9 cellular contexts compared by ENCODE assay signal in genomic region chr3:50204804-50205718, GRCh38. TPM values are rescaled to one million over a fixed set of nuclear protein-coding genes. Genes with fewer than 3 reads are reported as not detected.
A peak's percentile ranks its signal among the peaks of the same experiment; 100 is the strongest.
DNase-seq lines count a peak whose midpoint lies in the region; ATAC-seq and TF ChIP-seq lines count a peak whose summit lies in the region.
"Had no signal": no experiment of that assay in that cellular context is flagged by ENCODE, and none has a peak within 500 bp of the region (broad histone marks: within the 10 kb centered on the region; RNA-seq: fewer than 3 reads in every experiment).

Gene SLC38A3 (plus strand): TSS chr3:50205271. CDS start chr3:50214200, 8,929 bp downstream.

- H2AFZ ChIP-seq in SK-N-SH (ENCODE audit: low read depth) (peak within 1 kb of the TSS; percentile 63; the same call in 1 of the 2 replicates), neuronal stem cell (ENCODE audit: low read length) (peak within 1 kb of the TSS; percentile 99)

- H3K27me3 ChIP-seq in SK-N-SH (ENCODE audit: insufficient read depth) = peaks cover 28% of the 10 kb centered on the region
- H3K27me3 ChIP-seq in esophagus muscularis mucosa = peaks cover 0 to 76% (median 29%) of the 10 kb centered on the region in 4 donors
- peaks cover 7 to 90% (median 20%) of the 10 kb centered on the region in 3 experiments for H3K27me3 ChIP-seq in neuronal stem cell (ENCODE audit: control insufficient read depth in 3 of 3, insufficient read depth in 3 of 3, low read depth in 1 of 3, low read length in 3 of 3)

- H3K27ac ChIP-seq in HEK293 (ENCODE audit: extremely low read depth, low read depth, low read length) (no peak within 1 kb of the TSS), SK-N-SH (ENCODE audit: low read depth in 2 of 2, low read length in 1 of 2) (no peak within 1 kb of the TSS), esophagus muscularis mucosa (replicated peaks in 1 of 4) (no peak within 1 kb of the TSS), neuronal stem cell (replicated peaks; ENCODE audit: low read length) (no peak within 1 kb of the TSS)

- no peaks in the 10 kb centered on the region for H3K9me2 ChIP-seq in SK-N-SH

- H2BK15ac ChIP-seq in neuronal stem cell (ENCODE audit: low read length) = peak within 1 kb of the TSS; percentile 8

- no peak for TF ChIP-seq CTCF in HEK293 (tag by site-specific recombination; IDR thresholded peaks at IDR 0.05)
- TF ChIP-seq CTCF in SK-N-SH (IDR thresholded peaks at IDR 0.05) = no peak
- no peak for TF ChIP-seq CTCF in esophagus muscularis mucosa (IDR thresholded peaks at IDR 0.05)

- peak within 1 kb of the TSS; percentile 95 for H3K18ac ChIP-seq in neuronal stem cell (ENCODE audit: low read length)

- CTCF ChIA-PET in HEK293 (lab: Yijun Ruan, JAX) = interaction anchor here (1.0 to 4.4 kb wide), 3 partner anchors 11 to 41 kb away, joined by 4 to 39 read pairs (median 6); no protein-coding TSS in a partner anchor
- CTCF ChIA-PET in SK-N-SH (lab: Yijun Ruan, JAX) = interaction anchor here (1.1 to 61.6 kb wide), 9 partner anchors 7 to 84 kb away, joined by 3 to 1375 read pairs (median 12); partner anchors contain the start of gene GNAT1

- peak within 1 kb of the TSS; percentile 44 for H3K4me3 ChIP-seq in HEK293 (ENCODE audit: low read depth, low read length)
- peak within 1 kb of the TSS; percentile 47 to 48; a peak in 3 of 4 replicates for H3K4me3 ChIP-seq in SK-N-SH (ENCODE audit: low read depth in 2 of 2, low read length in 1 of 2)
- H3K4me3 ChIP-seq in esophagus muscularis mucosa = peak within 1 kb of the TSS; percentile 44 to 56 (median 48)
- H3K4me3 ChIP-seq in neuronal stem cell (ENCODE audit: low read length in 2 of 2) = peak within 1 kb of the TSS; percentile 52 to 85

- POLR2A ChIA-PET in HEK293 (lab: Yijun Ruan, JAX) (interaction anchor here (0.6 to 1.4 kb wide), 3 partner anchors 10 to 20 kb away, joined by 3 to 8 read pairs (median 3); no protein-coding TSS in a partner anchor), SK-N-SH (lab: Yijun Ruan, JAX) (interaction anchor here (0.5 to 1.4 kb wide), 3 partner anchors 9 to 85 kb away, joined by 3 to 4 read pairs (median 3); no protein-coding TSS in a partner anchor)

- H3F3A ChIP-seq in SK-N-SH (replicated peaks; ENCODE audit: insufficient read depth) = no peaks in the 10 kb centered on the region

- no peaks in the 10 kb centered on the region for H4K20me1 ChIP-seq in SK-N-SH (ENCODE audit: insufficient read depth)

- intact Hi-C loops in esophagus muscularis mucosa (cut with DNase I) = no loop called here

- H3K36me3 ChIP-seq in HEK293 (ENCODE audit: control insufficient read depth in 2 of 2, insufficient read depth in 1 of 2, low read length in 2 of 2) = no peaks in the 10 kb centered on the region
- no peaks in the 10 kb centered on the region for H3K36me3 ChIP-seq in SK-N-SH (replicated peaks in 1 of 2; ENCODE audit: control insufficient read depth in 1 of 2, insufficient read depth in 2 of 2, low read length in 1 of 2)
- H3K36me3 ChIP-seq in esophagus muscularis mucosa = no peaks in the 10 kb centered on the region
- H3K36me3 ChIP-seq in neuronal stem cell (replicated peaks in 1 of 2; ENCODE audit: control insufficient read depth in 2 of 2, insufficient read depth in 2 of 2, low read length in 2 of 2) = no peaks in the 10 kb centered on the region

- no peaks in the 10 kb centered on the region for H3K4me1 ChIP-seq in HEK293 (ENCODE audit: control insufficient read depth, insufficient read depth, low read length)
- H3K4me1 ChIP-seq in SK-N-SH (ENCODE audit: control insufficient read depth in 1 of 2, insufficient read depth in 2 of 2, low read depth in 1 of 2, low read length in 1 of 2) = peaks cover 0 to 11% of the 10 kb centered on the region in 2 experiments; a peak in 1 of 4 replicates
- H3K4me1 ChIP-seq in esophagus muscularis mucosa = peaks cover 16 to 19% (median 18%) of the 10 kb centered on the region in 4 donors
- H3K4me1 ChIP-seq in neuronal stem cell (ENCODE audit: control insufficient read depth in 2 of 2, insufficient read depth in 1 of 2, low read depth in 1 of 2, low read length in 2 of 2) = peaks cover 18 to 30% of the 10 kb centered on the region in 2 donors

- no peak for TF ChIP-seq EP300 in SK-N-SH (IDR thresholded peaks at IDR 0.05; ENCODE audit: borderline replicate concordance in 1 of 2, low read depth in 1 of 2, low read length in 1 of 2)
- no peak for TF ChIP-seq EP300 in esophagus muscularis mucosa (IDR thresholded peaks at IDR 0.05)

- no peak for TF ChIP-seq POLR2A in esophagus muscularis mucosa (IDR thresholded peaks at IDR 0.05; ENCODE audit: low read depth)

- peak within 1 kb of the TSS; percentile 2 for H2BK5ac ChIP-seq in neuronal stem cell (ENCODE audit: low read length)

- peak; percentile 97 for DNase-seq in SK-N-SH
- no peak for DNase-seq in esophagus muscularis mucosa (ENCODE audit: extremely low spot score)
- peak; percentile 67 for DNase-seq in neuronal stem cell (ENCODE audit: low spot score)
- no peak for DNase-seq in NCI-H187 (lab: John Stamatoyannopoulos, UW)
- no peak for DNase-seq in EL

- peak within 1 kb of the TSS; percentile 60 for H2AK5ac ChIP-seq in neuronal stem cell (ENCODE audit: low read depth, low read length)

- peak within 1 kb of the TSS; percentile 24 for H2BK12ac ChIP-seq in neuronal stem cell (ENCODE audit: low read length)

- no peak within 1 kb of the TSS for H4K91ac ChIP-seq in neuronal stem cell (ENCODE audit: low read depth, low read length, poor library complexity)

- ATAC-seq in GM18907 (IDR thresholded peaks at IDR 0.05; ENCODE audit: unreplicated experiment) (no peak), GM18498 (IDR thresholded peaks at IDR 0.05; ENCODE audit: unreplicated experiment) (no peak)

- H4K8ac ChIP-seq in neuronal stem cell (ENCODE audit: low read depth, low read length) = no peak within 1 kb of the TSS

- H3K14ac ChIP-seq in neuronal stem cell (ENCODE audit: low read length) = no peak within 1 kb of the TSS

- 22% methylated on average over 12 of the region's 68 CpGs for WGBS in SK-N-SH (ENCODE audit: low lambda C conversion rate)
- 2% methylated on average over 39 of the region's 68 CpGs for WGBS in esophagus muscularis mucosa
- WGBS in neuronal stem cell (ENCODE audit: extremely low coverage in 2 of 2, insufficient read length in 2 of 2, insufficient replicate concordance in 1 of 2), 2 donors = no CpG with 5 or more reads among the region's 68 CpGs

- no peaks in the 10 kb centered on the region for H3K79me2 ChIP-seq in SK-N-SH (ENCODE audit: insufficient read depth)

- H3K79me1 ChIP-seq in neuronal stem cell (ENCODE audit: low read depth, low read length) = peaks cover 1% of the 10 kb centered on the region

- no peak for TF ChIP-seq RAD21 in SK-N-SH (IDR thresholded peaks at IDR 0.05; ENCODE audit: low read length)

- H3K4ac ChIP-seq in neuronal stem cell (ENCODE audit: low read length) = no peak within 1 kb of the TSS

- no peak within 1 kb of the TSS for H2BK120ac ChIP-seq in neuronal stem cell (ENCODE audit: low read depth, low read length)

- no peaks in the 10 kb centered on the region for H3K9me3 ChIP-seq in HEK293 (ENCODE audit: control insufficient read depth, insufficient read depth, low read depth, low read length)
- no peaks in the 10 kb centered on the region for H3K9me3 ChIP-seq in SK-N-SH
- H3K9me3 ChIP-seq in esophagus muscularis mucosa = no peaks in the 10 kb centered on the region
- H3K9me3 ChIP-seq in neuronal stem cell (replicated peaks in 1 of 2; ENCODE audit: control insufficient read depth in 2 of 2, insufficient read depth in 1 of 2, low read depth in 1 of 2, low read length in 2 of 2) = no peaks in the 10 kb centered on the region

- H3K23ac ChIP-seq in neuronal stem cell (ENCODE audit: low read depth, low read length, poor library complexity) = peak within 1 kb of the TSS; percentile 36

- H3K4me2 ChIP-seq in SK-N-SH (peak within 1 kb of the TSS; percentile 75; the same call in 1 of the 2 replicates), neuronal stem cell (ENCODE audit: insufficient read depth, low read length, poor library complexity, severe bottlenecking) (peak within 1 kb of the TSS; percentile 100)

- H3K9ac ChIP-seq in SK-N-SH = no peak within 1 kb of the TSS
- peak within 1 kb of the TSS; percentile 91 for H3K9ac ChIP-seq in neuronal stem cell (ENCODE audit: low read depth, low read length, poor library complexity)

TF ChIP-seq in HEK293, 187 proteins besides CTCF, POLR2A, EP300 and RAD21 (continues in another document):
- TF ChIP-seq KLF16 (tag by site-specific recombination; IDR thresholded peaks at IDR 0.05) (no peak), ZBTB17 (tag by site-specific recombination; IDR thresholded peaks at IDR 0.05) (0 out of 2 replicates have a peak, but pooled peaks have one; percentile 22), ZNF768 (tag by site-specific recombination; IDR thresholded peaks at IDR 0.05) (no peak), GLIS2 (tag by site-specific recombination; IDR thresholded peaks at IDR 0.05) (no peak), ZNF416 (tag by site-specific recombination; IDR thresholded peaks at IDR 0.05) (no peak), ZBTB48 (tag by site-specific recombination; IDR thresholded peaks at IDR 0.05) (no peak)

TF ChIP-seq in SK-N-SH, 30 proteins besides CTCF, POLR2A, EP300 and RAD21 (continues in another document):
- TF ChIP-seq YY1 (IDR thresholded peaks at IDR 0.05; ENCODE audit: low read depth) (no peak), REST (IDR thresholded peaks at IDR 0.05; ENCODE audit: low read depth, low read length) (no peak)

RNA-seq across cellular contexts. Expression of gene SLC38A3, which starts in this region (rescaled TPM):
- polyA plus RNA-seq in SK-N-SH (2012; rRNA removed) = 0.84 and 0.89 TPM in 2 replicates
- 0.15 and 0.29 TPM in 2 replicates for polyA plus RNA-seq in SK-N-SH (2012; cell fraction: cytosol; rRNA removed)
- polyA plus RNA-seq in SK-N-SH (2012; cell fraction: nucleus; rRNA removed) = 1.6 and 2.0 TPM in 2 replicates
- total RNA-seq in esophagus muscularis mucosa = under 1 TPM in 2 of 4 donors, not detected in 2; 0.11 to 0.39 TPM
- 3.5 TPM for polyA plus RNA-seq in neuronal stem cell (2013, experiment 1 of 2)
- polyA plus RNA-seq in neuronal stem cell (2013, experiment 2 of 2) = 3.2 TPM
- total RNA-seq: mononuclear cell had no signal

Comparison
In these comparisons a context has a peak if more than half of its experiments do, and no peak if none do; other contexts are left out.
1. DNase-seq: peak in SK-N-SH (single experiment) and neuronal stem cell (single experiment); none in esophagus muscularis mucosa (single experiment), NCI-H187 (0 of 2) and EL (single experiment).
2. Peak in every context shown above with its lines, with median percentiles within 50 percentile points of each other: H3K4me3 ChIP-seq.